Comparison of ENCODE assay signal across 10 cellular contexts in the genomic region with DNA sequence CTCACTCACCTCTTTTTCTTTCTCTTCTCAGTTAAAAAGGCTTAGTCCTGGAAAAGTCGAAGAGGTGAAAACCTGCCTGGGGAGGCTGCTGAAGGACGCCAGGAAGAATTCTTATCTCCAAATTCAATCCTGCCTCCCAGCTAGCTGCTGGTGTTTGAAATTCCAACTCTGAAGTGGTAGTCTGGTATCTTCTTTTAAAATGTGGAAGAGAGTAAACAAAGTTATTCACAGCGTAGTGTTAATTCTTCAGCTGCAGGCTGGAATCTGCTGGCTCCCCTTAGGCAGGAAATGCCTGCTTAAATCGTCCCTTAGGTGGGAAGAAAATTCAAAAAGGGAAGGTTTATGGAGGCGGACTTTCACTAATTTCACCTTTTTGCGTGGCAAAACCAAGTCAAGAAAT.
DNase-seq lines count a peak whose midpoint lies in the region; ATAC-seq and TF ChIP-seq lines count a peak whose summit lies in the region.
"Had no signal": no experiment of that assay in that cellular context is flagged by ENCODE, and none has a peak within 500 bp of the region (broad histone marks: within the 10 kb centered on the region; RNA-seq: fewer than 3 reads in every experiment).

No MANE protein-coding gene starts in this region.

- TF ChIP-seq CTCF in heart right ventricle (IDR thresholded peaks at IDR 0.05), result no peak
- no peak for TF ChIP-seq CTCF in esophagus squamous epithelium (IDR thresholded peaks at IDR 0.05)
- no peak for TF ChIP-seq CTCF in neural cell (IDR thresholded peaks at IDR 0.05; ENCODE audit: poor library complexity, severe bottlenecking)

- H3K4me2 ChIP-seq in neural cell (ENCODE audit: low read length), result peak overlapping the region; percentile 48

- no peak for TF ChIP-seq EP300 in neural cell (conservative IDR thresholded peaks at IDR 0.05; ENCODE audit: poor library complexity, severe bottlenecking)

- H3K36me3 ChIP-seq in heart right ventricle (no peaks in the 10 kb centered on the region), esophagus squamous epithelium (no peaks in the 10 kb centered on the region), neural cell (ENCODE audit: insufficient read depth, low read length) (no peaks in the 10 kb centered on the region)

- intact Hi-C loops in heart right ventricle (cut with DNase I) (loop anchor here in 4 of 10 donors (2.0 to 10.0 kb wide), 4 partner anchors 200 to 433 kb away; no protein-coding TSS in a partner anchor), Right ventricle myocardium inferior (cut with DNase I) (loop anchor here (2.0 kb wide), 1 partner anchor 432 kb away; no protein-coding TSS in a partner anchor), esophagus squamous epithelium (cut with DNase I) (no loop called here)

- no peaks in the 10 kb centered on the region for H4K20me1 ChIP-seq in neural cell (ENCODE audit: insufficient read depth)

- no peak overlapping the region for H2AFZ ChIP-seq in neural cell (ENCODE audit: low read depth, low read length)

- H3K9ac ChIP-seq in neural cell (ENCODE audit: low read length), result peak overlapping the region; percentile 13

- H3K79me2 ChIP-seq in neural cell (replicated peaks; ENCODE audit: insufficient read depth, low read length), result no peaks in the 10 kb centered on the region

- H3K27ac ChIP-seq in heart right ventricle (peak overlapping the region in 3 of 10 donors; percentile 1 to 15 (median 14)), esophagus squamous epithelium (peak overlapping the region in 3 of 4 donors; percentile 69 to 88 (median 81)), neural cell (ENCODE audit: low read length) (peak overlapping the region; percentile 19)

- TF ChIP-seq POLR2A in esophagus squamous epithelium (IDR thresholded peaks at IDR 0.05), result no peak

- H3K4me3 ChIP-seq in heart right ventricle (peak overlapping the region in 7 of 10 donors; percentile 14 to 55 (median 51)), esophagus squamous epithelium (peak overlapping the region in 3 of 4 donors; percentile 38 to 62 (median 43)), neural cell (ENCODE audit: low read length) (peak overlapping the region; percentile 30)

- no peaks in the 10 kb centered on the region for H3K27me3 ChIP-seq in heart right ventricle
- H3K27me3 ChIP-seq in esophagus squamous epithelium, result no peaks in the 10 kb centered on the region
- no peaks in the 10 kb centered on the region for H3K27me3 ChIP-seq in neural cell (ENCODE audit: insufficient read depth, low read depth, low read length)

- no peaks in the 10 kb centered on the region for H3K9me2 ChIP-seq in neural cell (ENCODE audit: insufficient read depth, low read length)

- peaks cover 0 to 22% (median 10%) of the 10 kb centered on the region in 9 donors for H3K4me1 ChIP-seq in heart right ventricle
- H3K4me1 ChIP-seq in esophagus squamous epithelium, result peaks cover 0 to 51% (median 5%) of the 10 kb centered on the region in 3 donors

- no peaks in the 10 kb centered on the region for H3K9me3 ChIP-seq in heart right ventricle
- no peaks in the 10 kb centered on the region for H3K9me3 ChIP-seq in esophagus squamous epithelium
- H3K9me3 ChIP-seq in neural cell (ENCODE audit: low read length), result no peaks in the 10 kb centered on the region

- no peaks in the 10 kb centered on the region for H3F3A ChIP-seq in neural cell (ENCODE audit: insufficient read depth, low read length, poor library complexity, severe bottlenecking)

- no peak for TF ChIP-seq RAD21 in neural cell (conservative IDR thresholded peaks at IDR 0.05)

- 7% methylated on average over 6 of the region's 6 CpGs for WGBS in heart right ventricle, 2 donors
- WGBS in esophagus squamous epithelium, 2 donors, result 6 to 7% methylated on average over 6 of the region's 6 CpGs

- ATAC-seq in heart right ventricle (no peak), Right ventricle myocardium inferior (no peak), HG02973 (IDR thresholded peaks at IDR 0.05; ENCODE audit: unreplicated experiment) (no peak), HG03039 (IDR thresholded peaks at IDR 0.05; ENCODE audit: unreplicated experiment) (no peak)

- DNase-seq in heart right ventricle (no peak), Right ventricle myocardium inferior (ENCODE audit: missing footprints) (no peak), esophagus squamous epithelium (lab: John Stamatoyannopoulos, UW) (no peak), NCI-H446 (lab: John Stamatoyannopoulos, UW) (no peak), DMS53 treated with DMSO at 0.1 percent for 48 hours (lab: John Stamatoyannopoulos, UW; ENCODE audit: unreplicated experiment) (no peak)
- DNase-seq: activated CD4-positive, alpha-beta memory T cell treated with anti-CD3 and anti-CD28 coated beads, Interleukin-2, amount 10 ng/mL, durations not matched to agents 7 days and 5 days; activated naive CD4-positive, alpha-beta T cell treated with anti-CD3 and anti-CD28 coated beads, Interleukin-2, amount 10 ng/mL, durations not matched to agents 7 days and 5 days had no signal

TF ChIP-seq in neural cell, 6 proteins besides CTCF, POLR2A, EP300 and RAD21:
- no peak for TF ChIP-seq MXI1 (conservative IDR thresholded peaks at IDR 0.05; ENCODE audit: poor library complexity, severe bottlenecking)
- no peak for TF ChIP-seq POLR2AphosphoS5 (IDR thresholded peaks at IDR 0.05)
- TF ChIP-seq, protein P1, sequence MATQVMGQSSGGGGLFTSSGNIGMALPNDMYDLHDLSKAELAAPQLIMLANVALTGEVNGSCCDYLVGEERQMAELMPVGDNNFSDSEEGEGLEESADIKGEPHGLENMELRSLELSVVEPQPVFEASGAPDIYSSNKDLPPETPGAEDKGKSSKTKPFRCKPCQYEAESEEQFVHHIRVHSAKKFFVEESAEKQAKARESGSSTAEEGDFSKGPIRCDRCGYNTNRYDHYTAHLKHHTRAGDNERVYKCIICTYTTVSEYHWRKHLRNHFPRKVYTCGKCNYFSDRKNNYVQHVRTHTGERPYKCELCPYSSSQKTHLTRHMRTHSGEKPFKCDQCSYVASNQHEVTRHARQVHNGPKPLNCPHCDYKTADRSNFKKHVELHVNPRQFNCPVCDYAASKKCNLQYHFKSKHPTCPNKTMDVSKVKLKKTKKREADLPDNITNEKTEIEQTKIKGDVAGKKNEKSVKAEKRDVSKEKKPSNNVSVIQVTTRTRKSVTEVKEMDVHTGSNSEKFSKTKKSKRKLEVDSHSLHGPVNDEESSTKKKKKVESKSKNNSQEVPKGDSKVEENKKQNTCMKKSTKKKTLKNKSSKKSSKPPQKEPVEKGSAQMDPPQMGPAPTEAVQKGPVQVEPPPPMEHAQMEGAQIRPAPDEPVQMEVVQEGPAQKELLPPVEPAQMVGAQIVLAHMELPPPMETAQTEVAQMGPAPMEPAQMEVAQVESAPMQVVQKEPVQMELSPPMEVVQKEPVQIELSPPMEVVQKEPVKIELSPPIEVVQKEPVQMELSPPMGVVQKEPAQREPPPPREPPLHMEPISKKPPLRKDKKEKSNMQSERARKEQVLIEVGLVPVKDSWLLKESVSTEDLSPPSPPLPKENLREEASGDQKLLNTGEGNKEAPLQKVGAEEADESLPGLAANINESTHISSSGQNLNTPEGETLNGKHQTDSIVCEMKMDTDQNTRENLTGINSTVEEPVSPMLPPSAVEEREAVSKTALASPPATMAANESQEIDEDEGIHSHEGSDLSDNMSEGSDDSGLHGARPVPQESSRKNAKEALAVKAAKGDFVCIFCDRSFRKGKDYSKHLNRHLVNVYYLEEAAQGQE (IDR thresholded peaks at IDR 0.05; ENCODE audit: borderline replicate concordance), result no peak
- TF ChIP-seq TAF1 (IDR thresholded peaks at IDR 0.05; ENCODE audit: low read depth), result no peak
- TF ChIP-seq EZH2 (IDR thresholded peaks at IDR 0.05; ENCODE audit: borderline replicate concordance, insufficient read depth, low read length, poor library complexity, severe bottlenecking), result no peak
- no peak for TF ChIP-seq SMC3 (conservative IDR thresholded peaks at IDR 0.05; ENCODE audit: poor library complexity)
